In genomic region chr5:177539411-177539810, GRCh38 we compare ENCODE assay signal across 13 cellular contexts. TPM values are rescaled to one million over a fixed set of nuclear protein-coding genes. Genes with fewer than 3 reads are reported as not detected.
DNase-seq lines count a peak whose midpoint lies in the region; ATAC-seq and TF ChIP-seq lines count a peak whose summit lies in the region.
"Had no signal": no experiment of that assay in that cellular context is flagged by ENCODE, and none has a peak within 500 bp of the region (broad histone marks: within the 10 kb centered on the region; RNA-seq: fewer than 3 reads in every experiment).

No MANE protein-coding gene starts in this region.

- peak overlapping the region; percentile 40 for H3K27ac Mint-ChIP-seq in stimulated activated effector memory CD8-positive, alpha-beta T cell treated with anti-CD3 and anti-CD28 coated beads, Interleukin-12 subunit alpha, Interleukin-12 subunit beta, amount 100 ng/mL, for 72 hours
- H3K27ac Mint-ChIP-seq in activated CD4-positive, alpha-beta T cell treated with anti-CD3 and anti-CD28 coated beads for 36 hours = no peak overlapping the region
- H3K27ac Mint-ChIP-seq: natural killer cell had no signal

- H3K4me3 Mint-ChIP-seq in stimulated activated effector memory CD8-positive, alpha-beta T cell treated with anti-CD3 and anti-CD28 coated beads, Interleukin-12 subunit alpha, Interleukin-12 subunit beta, amount 100 ng/mL, for 72 hours = no peak overlapping the region
- no peak overlapping the region for H3K4me3 Mint-ChIP-seq in activated CD4-positive, alpha-beta T cell treated with anti-CD3 and anti-CD28 coated beads for 36 hours
- H3K4me3 Mint-ChIP-seq: natural killer cell had no signal

- H3K9me3 Mint-ChIP-seq in stimulated activated effector memory CD8-positive, alpha-beta T cell treated with anti-CD3 and anti-CD28 coated beads, Interleukin-12 subunit alpha, Interleukin-12 subunit beta, amount 100 ng/mL, for 72 hours = no peaks in the 10 kb centered on the region
- no peaks in the 10 kb centered on the region for H3K9me3 Mint-ChIP-seq in activated CD4-positive, alpha-beta T cell treated with anti-CD3 and anti-CD28 coated beads for 36 hours (ENCODE audit: low read depth)
- H3K9me3 Mint-ChIP-seq: natural killer cell had no signal

- H3F3A ChIP-seq in GM23248 (ENCODE audit: insufficient read depth) = peaks cover 54% of the 10 kb centered on the region

- H3K27me3 ChIP-seq in GM23248 (replicated peaks; ENCODE audit: insufficient read depth) (no peaks in the 10 kb centered on the region), breast epithelium (no peaks in the 10 kb centered on the region), heart right ventricle (no peaks in the 10 kb centered on the region), ovary (no peaks in the 10 kb centered on the region)
- H3K27me3 ChIP-seq: adrenal gland had no signal

- H3K4me1 ChIP-seq in GM23248 (ENCODE audit: insufficient read depth) (peaks cover 47% of the 10 kb centered on the region), breast epithelium (peaks cover 9 to 11% of the 10 kb centered on the region in 2 donors), heart right ventricle (peaks cover 24 to 74% (median 65%) of the 10 kb centered on the region in 9 donors), ovary (ENCODE audit: insufficient read depth) (peaks cover 9% of the 10 kb centered on the region)

- CTCF ChIA-PET in activated CD4-positive, alpha-beta T cell treated with anti-CD3 and anti-CD28 coated beads for 36 hours (lab: Charles Lee) = no interaction called here

- H3K9me2 ChIP-seq in GM23248 (ENCODE audit: insufficient read depth) = peaks cover 1% of the 10 kb centered on the region; the same call in 1 of the 2 replicates

- TF ChIP-seq CTCF in breast epithelium (IDR thresholded peaks at IDR 0.05) (no peak), heart right ventricle (IDR thresholded peaks at IDR 0.05) (no peak), ovary (IDR thresholded peaks at IDR 0.05) (no peak)

- no peak for TF ChIP-seq POLR2A in breast epithelium (IDR thresholded peaks at IDR 0.05)
- no peak for TF ChIP-seq POLR2A in ovary (IDR thresholded peaks at IDR 0.05)

- intact Hi-C loops in breast epithelium (cut with DNase I; ENCODE audit: low total_unique reads) (no loop called here), heart right ventricle (cut with DNase I) (no loop called here), ovary (cut with DNase I) (no loop called here)
- intact Hi-C loops in activated CD4-positive, alpha-beta T cell treated with anti-CD3 and anti-CD28 coated beads for 36 hours (cut with DNase I, micrococcal nuclease) = no loop called here

- peaks cover 64% of the 10 kb centered on the region for H3K36me3 Mint-ChIP-seq in stimulated activated effector memory CD8-positive, alpha-beta T cell treated with anti-CD3 and anti-CD28 coated beads, Interleukin-12 subunit alpha, Interleukin-12 subunit beta, amount 100 ng/mL, for 72 hours
- H3K36me3 Mint-ChIP-seq in activated CD4-positive, alpha-beta T cell treated with anti-CD3 and anti-CD28 coated beads for 36 hours (ENCODE audit: low read depth) = peaks cover 12% of the 10 kb centered on the region
- H3K36me3 Mint-ChIP-seq: natural killer cell had no signal

- peak overlapping the region; percentile 64 for H3K9ac ChIP-seq in GM23248

- no peak overlapping the region for H2AFZ ChIP-seq in GM23248

- H3K27me3 Mint-ChIP-seq in activated CD4-positive, alpha-beta T cell treated with anti-CD3 and anti-CD28 coated beads for 36 hours = no peaks in the 10 kb centered on the region

- WGBS in GM23248 (ENCODE audit: low coverage in 1 of 2, low lambda C conversion rate in 2 of 2, missing lambda C conversion rate in 2 of 2), 2 experiments = 0% methylated on average over 2 of the region's 2 CpGs
- 73 to 93% methylated on average over 2 of the region's 2 CpGs for WGBS in heart right ventricle, 2 donors
- WGBS in ovary, 3 donors = 29 to 48% (median 42%) methylated on average over 2 of the region's 2 CpGs

- ATAC-seq in heart right ventricle = peak in 5 of 8 donors; percentile 18 to 69 (median 34)
- ATAC-seq in stimulated activated effector memory CD8-positive, alpha-beta T cell treated with anti-CD3 and anti-CD28 coated beads, Interleukin-12 subunit alpha, Interleukin-12 subunit beta, amount 100 ng/mL, for 72 hours = no peak
- ATAC-seq in activated CD4-positive, alpha-beta T cell treated with anti-CD3 and anti-CD28 coated beads for 36 hours = no peak
- ATAC-seq: natural killer cell had no signal

- no peaks in the 10 kb centered on the region for H3K9me3 ChIP-seq in GM23248 (ENCODE audit: low read depth)
- H3K9me3 ChIP-seq in breast epithelium = no peaks in the 10 kb centered on the region
- H3K9me3 ChIP-seq in heart right ventricle = no peaks in the 10 kb centered on the region
- H3K9me3 ChIP-seq in ovary = no peaks in the 10 kb centered on the region
- H3K9me3 ChIP-seq: adrenal gland had no signal

- in situ Hi-C loops in GM23248 (cut with MboI) = no loop called here

- no peak for TF ChIP-seq EP300 in ovary (IDR thresholded peaks at IDR 0.05)

- H3K4me3 ChIP-seq in GM23248 (no peak overlapping the region), breast epithelium (no peak overlapping the region), heart right ventricle (no peak overlapping the region), ovary (no peak overlapping the region)
- H3K4me3 ChIP-seq: adrenal gland had no signal

- H3K36me3 ChIP-seq in GM23248 (ENCODE audit: low read depth) (peaks cover 12% of the 10 kb centered on the region), breast epithelium (no peaks in the 10 kb centered on the region), heart right ventricle (peaks cover 0 to 68% (median 7%) of the 10 kb centered on the region in 9 donors), ovary (no peaks in the 10 kb centered on the region)

- peak overlapping the region; percentile 90 for H3K27ac ChIP-seq in GM23248
- peak overlapping the region; percentile 54 to 66 for H3K27ac ChIP-seq in breast epithelium
- H3K27ac ChIP-seq in heart right ventricle = peak overlapping the region in 8 of 10 donors; percentile 63 to 86 (median 68)
- H3K27ac ChIP-seq in ovary = no peak overlapping the region

- POLR2A ChIA-PET in activated CD4-positive, alpha-beta T cell treated with anti-CD3 and anti-CD28 coated beads for 36 hours (lab: Charles Lee) = no interaction called here

- no peaks in the 10 kb centered on the region for H4K20me1 ChIP-seq in GM23248 (ENCODE audit: insufficient read depth)

- H3K79me2 ChIP-seq in GM23248 (ENCODE audit: insufficient read depth) = peaks cover 80% of the 10 kb centered on the region

- peaks cover 9% of the 10 kb centered on the region for H3K4me1 Mint-ChIP-seq in stimulated activated effector memory CD8-positive, alpha-beta T cell treated with anti-CD3 and anti-CD28 coated beads, Interleukin-12 subunit alpha, Interleukin-12 subunit beta, amount 100 ng/mL, for 72 hours
- H3K4me1 Mint-ChIP-seq in activated CD4-positive, alpha-beta T cell treated with anti-CD3 and anti-CD28 coated beads for 36 hours = peaks cover 4% of the 10 kb centered on the region

- H3K4me2 ChIP-seq in GM23248 (ENCODE audit: unreplicated experiment) = peak overlapping the region; percentile 61

- DNase-seq in GM23248 = peak; percentile 96
- DNase-seq in breast epithelium (ENCODE audit: low spot score in 2 of 2) = no peak
- DNase-seq in heart right ventricle = no peak
- no peak for DNase-seq in stimulated activated effector memory CD8-positive, alpha-beta T cell treated with anti-CD3 and anti-CD28 coated beads, Interleukin-12 subunit alpha, Interleukin-12 subunit beta, amount 100 ng/mL, for 72 hours (ENCODE audit: low spot score in 2 of 2)
- no peak for DNase-seq in T-helper 1 cell
- no peak for DNase-seq in NCI-H446 (lab: John Stamatoyannopoulos, UW)
- no peak for DNase-seq in ovary
- no peak for DNase-seq in activated CD4-positive, alpha-beta T cell treated with anti-CD3 and anti-CD28 coated beads for 36 hours
- DNase-seq: KG1, kidney glomerular epithelial cell, natural killer cell, NCI-H2171 treated with DMSO at 0.1 percent for 48 hours had no signal

RNA-seq across cellular contexts. Expression of gene FAM193B, which starts 15.0 kb away (rescaled TPM):
- total RNA-seq in GM23248 (2014; rRNA removed; shearing (Covaris generic)) = 21.9 and 22.9 TPM in 2 replicates
- 6.1 and 8.0 TPM in 2 replicates for polyA plus RNA-seq in GM23248 (2016; fragmentation: Nextera tagmentation; extraction: Ambion mirVana)
- 10 to 100 TPM; 35.4 to 81.5 (median 77.0) TPM for total RNA-seq in breast epithelium
- total RNA-seq in heart right ventricle = 10 to 100 TPM; 14.1 to 34.4 (median 20.1) TPM
- 100 to 1,000 TPM in 1 of 2 donors, 10 to 100 TPM in 1; 28.0 to 201 TPM for polyA plus RNA-seq in heart right ventricle
- 10 to 100 TPM; 50.2 to 77.6 (median 64.3) TPM for total RNA-seq in ovary
- polyA plus RNA-seq in ovary = 10 to 100 TPM; 14.8 to 77.3 TPM
- 10 to 100 TPM; 63.6 to 77.7 TPM for total RNA-seq in activated CD4-positive, alpha-beta T cell treated with anti-CD3 and anti-CD28 coated beads for 36 hours

RNA-seq across cellular contexts. Expression of gene DDX41, which starts 22.6 kb away (rescaled TPM):
- 78.5 and 117 TPM in 2 replicates for total RNA-seq in GM23248 (2014; rRNA removed; shearing (Covaris generic))
- 63.0 and 67.9 TPM in 2 replicates for polyA plus RNA-seq in GM23248 (2016; fragmentation: Nextera tagmentation; extraction: Ambion mirVana)
- 100 to 1,000 TPM in 2 of 3 donors, 10 to 100 TPM in 1; 76.0 to 110 (median 103) TPM for total RNA-seq in breast epithelium
- total RNA-seq in heart right ventricle = 10 to 100 TPM; 19.7 to 53.2 (median 27.2) TPM
- 10 to 100 TPM; 45.2 to 55.7 TPM for polyA plus RNA-seq in heart right ventricle
- 100 to 1,000 TPM in 1 of 7 donors, 10 to 100 TPM in 6; 63.5 to 104 (median 76.0) TPM for total RNA-seq in ovary
- polyA plus RNA-seq in ovary = 10 to 100 TPM; 58.3 to 63.6 TPM
- total RNA-seq in activated CD4-positive, alpha-beta T cell treated with anti-CD3 and anti-CD28 coated beads for 36 hours = 100 to 1,000 TPM; 192 to 197 TPM

RNA-seq across cellular contexts. Expression of gene DOK3, which starts 29.8 kb away (rescaled TPM):
- total RNA-seq in GM23248 (2014; rRNA removed; shearing (Covaris generic)) = 0.25 and 0.97 TPM in 2 replicates
- polyA plus RNA-seq in GM23248 (2016; fragmentation: Nextera tagmentation; extraction: Ambion mirVana) (0.76 and 0.80 TPM in 2 replicates), heart right ventricle (1 to 10 TPM; 2.4 to 4.0 TPM), ovary (1 to 10 TPM; 1.8 to 4.2 TPM)
- total RNA-seq in breast epithelium (1 to 10 TPM; 1.6 to 7.2 (median 6.6) TPM), heart right ventricle (10 to 100 TPM in 1 of 10 donors, 1 to 10 TPM in 7, under 1 TPM in 2; 0.74 to 11.4 (median 1.9) TPM), ovary (1 to 10 TPM; 1.3 to 7.2 (median 2.5) TPM)
- total RNA-seq in activated CD4-positive, alpha-beta T cell treated with anti-CD3 and anti-CD28 coated beads for 36 hours = 1 to 10 TPM; 4.2 to 4.8 TPM

RNA-seq across cellular contexts. Expression of gene PDLIM7, which starts 42.0 kb away (rescaled TPM):
- 320 and 357 TPM in 2 replicates for total RNA-seq in GM23248 (2014; rRNA removed; shearing (Covaris generic))
- polyA plus RNA-seq in GM23248 (2016; fragmentation: Nextera tagmentation; extraction: Ambion mirVana) (551 and 556 TPM in 2 replicates), heart right ventricle (100 to 1,000 TPM; 129 to 131 TPM), ovary (10 to 100 TPM; 25.7 to 83.3 TPM)
- total RNA-seq in breast epithelium (10 to 100 TPM; 17.1 to 61.9 (median 42.6) TPM), heart right ventricle (10 to 100 TPM; 32.5 to 70.6 (median 51.0) TPM), ovary (100 to 1,000 TPM in 4 of 7 donors, 10 to 100 TPM in 3; 32.7 to 243 (median 151) TPM)
- 10 to 100 TPM; 41.9 to 50.2 TPM for total RNA-seq in activated CD4-positive, alpha-beta T cell treated with anti-CD3 and anti-CD28 coated beads for 36 hours

RNA-seq across cellular contexts. Expression of gene TMED9, which starts 52.6 kb away (rescaled TPM):
- 137 and 138 TPM in 2 replicates for total RNA-seq in GM23248 (2014; rRNA removed; shearing (Covaris generic))
- polyA plus RNA-seq in GM23248 (2016; fragmentation: Nextera tagmentation; extraction: Ambion mirVana) (254 and 282 TPM in 2 replicates), heart right ventricle (100 to 1,000 TPM in 1 of 2 donors, 10 to 100 TPM in 1; 48.3 to 310 TPM), ovary (10 to 100 TPM; 68.5 to 80.3 TPM)
- total RNA-seq in breast epithelium (100 to 1,000 TPM in 1 of 3 donors, 10 to 100 TPM in 2; 75.4 to 109 (median 95.1) TPM), heart right ventricle (100 to 1,000 TPM in 2 of 10 donors, 10 to 100 TPM in 8; 58.1 to 140 (median 69.5) TPM), ovary (100 to 1,000 TPM in 2 of 7 donors, 10 to 100 TPM in 5; 54.0 to 112 (median 80.7) TPM)
- total RNA-seq in activated CD4-positive, alpha-beta T cell treated with anti-CD3 and anti-CD28 coated beads for 36 hours = 100 to 1,000 TPM in 1 of 2 experiments, 10 to 100 TPM in 1; 83.2 to 109 TPM

Comparison
In these comparisons a context has a peak if more than half of its experiments do, and no peak if none do; other contexts are left out.
1. H3K27ac ChIP-seq: peak in GM23248 (single experiment), breast epithelium (2 of 2) and heart right ventricle (8 of 10); none in ovary (0 of 2).
2. ATAC-seq: peak in heart right ventricle (5 of 8); none in stimulated activated effector memory CD8-positive, alpha-beta T cell treated with anti-CD3 and anti-CD28 coated beads, Interleukin-12 subunit alpha, Interleukin-12 subunit beta, amount 100 ng/mL, for 72 hours (single experiment) and activated CD4-positive, alpha-beta T cell treated with anti-CD3 and anti-CD28 coated beads for 36 hours (single experiment).